In the genomic region with DNA sequence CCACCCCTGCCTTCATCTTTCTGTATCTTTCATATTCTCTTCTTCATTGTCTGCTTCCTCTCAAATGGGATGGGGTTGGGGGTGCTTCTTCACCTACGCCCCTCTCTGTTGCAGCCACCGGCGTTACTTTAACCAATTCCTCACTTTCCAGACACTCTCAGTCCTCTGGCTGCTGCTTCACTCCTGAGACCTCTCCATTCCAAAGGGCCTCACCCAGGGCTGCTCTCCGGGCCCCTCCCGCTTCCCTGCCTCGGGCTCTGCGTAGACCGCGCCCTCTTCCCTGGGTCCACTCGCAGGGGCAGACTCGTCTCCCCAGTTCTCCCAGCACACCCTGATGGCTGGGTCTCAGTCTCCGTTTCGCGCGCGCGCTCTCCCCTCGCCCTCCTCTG, we compare ENCODE assay signal across 8 cellular contexts. TPM values are rescaled to one million over a fixed set of nuclear protein-coding genes. Genes with fewer than 3 reads are reported as not detected.
DNase-seq lines count a peak whose midpoint lies in the region; ATAC-seq, FAIRE-seq and TF ChIP-seq lines count a peak whose summit lies in the region.

No MANE protein-coding gene starts in this region.

- TF ChIP-seq EP300 in HepG2 (IDR thresholded peaks at IDR 0.05; ENCODE audit: low read depth in 2 of 2, low read length in 2 of 2), result no peak
- no peak for TF ChIP-seq EP300 in HepG2 (CRISPR knock-in tag; IDR thresholded peaks at IDR 0.05; ENCODE audit: borderline replicate concordance)

- H3K27ac Mint-ChIP-seq in chondrocyte (ENCODE audit: unreplicated experiment), result peak overlapping the region; percentile 99

- H3K27me3 Mint-ChIP-seq in chondrocyte (ENCODE audit: low read depth), result no peaks in the 10 kb centered on the region

- peak overlapping the region; percentile 70 for H3K9ac ChIP-seq in HepG2 (ENCODE audit: insufficient read depth, low read depth, low read length)

- H3K4me1 ChIP-seq in HepG2 (ENCODE audit: insufficient read depth, low read length) (peaks cover 18% of the 10 kb centered on the region), thoracic aorta (ENCODE audit: control insufficient read depth in 1 of 2, low read depth in 2 of 2) (peaks cover 10 to 16% of the 10 kb centered on the region in 2 donors)

- peak; percentile 47 for DNase-seq in AG08395 (ENCODE audit: low spot score)
- peak; percentile 93 for DNase-seq in NCI-H69 (lab: John Stamatoyannopoulos, UW)
- DNase-seq in chondrocyte (ENCODE audit: low spot score), result no peak
- DNase-seq in HepG2 (ENCODE audit: low spot score), result no peak
- DNase-seq in thoracic aorta (ENCODE audit: low spot score), result no peak
- no peak for DNase-seq in stimulated activated CD4-positive, alpha-beta T cell treated with anti-CD3 and anti-CD28 coated beads, Interleukin-12 subunit alpha, Interleukin-12 subunit beta, amount 100 ng/mL, for 4 hours
- DNase-seq in RCC 7860 (ENCODE audit: low spot score), result no peak

- no peaks in the 10 kb centered on the region for H3K36me3 ChIP-seq in HepG2 (replicated peaks in 1 of 2; ENCODE audit: control insufficient read depth in 1 of 2, insufficient read depth in 2 of 2, low read length in 2 of 2)
- no peaks in the 10 kb centered on the region for H3K36me3 ChIP-seq in thoracic aorta

- no peak overlapping the region for H3K27ac ChIP-seq in HepG2 (ENCODE audit: extremely low read length, insufficient read depth, low read length)
- H3K27ac ChIP-seq in thoracic aorta, result peak overlapping the region; percentile 100

- no peak for TF ChIP-seq CTCF in chondrocyte (IDR thresholded peaks at IDR 0.05)
- no peak for TF ChIP-seq CTCF in HepG2 (CRISPR knock-in tag; IDR thresholded peaks at IDR 0.05)
- no peak for TF ChIP-seq CTCF in thoracic aorta (IDR thresholded peaks at IDR 0.05)

- H3K4me3 ChIP-seq in HepG2 (replicated peaks in 1 of 3; ENCODE audit: insufficient read depth in 1 of 3, low read depth in 2 of 3, low read length in 3 of 3) (peak overlapping the region; percentile 62 to 83 (median 78)), thoracic aorta (peak overlapping the region; percentile 97)

- FAIRE-seq in HepG2 (lab: Jason Lieb, UNC) (no peak), RCC 7860 (lab: Jason Lieb, UNC) (no peak)

- H4K20me1 ChIP-seq in HepG2 (ENCODE audit: insufficient read depth, low read length), result no peaks in the 10 kb centered on the region

- H3K4me2 ChIP-seq in HepG2 (ENCODE audit: low read depth, low read length), result peak overlapping the region; percentile 97

- H3K9me3 ChIP-seq in HepG2 (ENCODE audit: low read length) (no peaks in the 10 kb centered on the region), thoracic aorta (no peaks in the 10 kb centered on the region)

- no peaks in the 10 kb centered on the region for H3K36me3 Mint-ChIP-seq in chondrocyte (ENCODE audit: low read depth)

- CTCF ChIA-PET in HepG2 (lab: Yijun Ruan, JAX; ENCODE audit: low intra/inter-chr PET ratio, low total read pairs), result no interaction called here

- POLR2A ChIA-PET in HepG2 (lab: Yijun Ruan, JAX), result interaction anchor here (0.6 to 0.7 kb wide), 2 partner anchors 13 to 1308 kb away, joined by 3 to 5 read pairs; no protein-coding TSS in a partner anchor

- BruUV-seq in HepG2 (replicated peaks; lab: Mats Ljungman, UMichigan), result no TSS peak

- peaks cover 38% of the 10 kb centered on the region for H3K4me1 Mint-ChIP-seq in chondrocyte (ENCODE audit: low read depth)

- peak overlapping the region; percentile 87 for H3K4me3 Mint-ChIP-seq in chondrocyte (ENCODE audit: unreplicated experiment)

- H2AFZ ChIP-seq in HepG2 (ENCODE audit: low read length), result peak overlapping the region; percentile 77

- H3K9me3 Mint-ChIP-seq in chondrocyte (ENCODE audit: low read depth), result no peaks in the 10 kb centered on the region

- in situ Hi-C loops in HepG2 (cut with HindIII; ENCODE audit: extremely low pct_ligation_motif_present, low pct_unique_long_range_greater_than_20kb), result loop anchor here (10.0 kb wide), 1 partner anchor 76 kb away; no protein-coding TSS in a partner anchor

- ATAC-seq in GM19438 (IDR thresholded peaks at IDR 0.05; ENCODE audit: low read depth, unreplicated experiment), result peak; percentile 13
- peak; percentile 10 for ATAC-seq in HepG2
- ATAC-seq in thoracic aorta (ENCODE audit: insufficient number of reproducible peaks, low FRiP score, low read depth), result peak; percentile 18

- no peaks in the 10 kb centered on the region for H3K79me2 ChIP-seq in HepG2 (ENCODE audit: insufficient read depth, low read length)

- TF ChIP-seq RAD21 in HepG2 (CRISPR knock-in tag; IDR thresholded peaks at IDR 0.05), result no peak

- intact Hi-C loops in HepG2 (cut with micrococcal nuclease; ENCODE audit: unreplicated experiment), result no loop called here

- WGBS in HepG2 (ENCODE audit: low lambda C conversion rate), result 86% methylated on average over 18 of the region's 18 CpGs

- no peak for TF ChIP-seq POLR2A in HepG2 (IDR thresholded peaks at IDR 0.05; ENCODE audit: insufficient read depth in 1 of 2, low read depth in 2 of 2, low read length in 2 of 2)

- H3K27me3 ChIP-seq in HepG2 (ENCODE audit: control insufficient read depth in 1 of 2, insufficient read depth in 2 of 2, low read length in 2 of 2) (no peaks in the 10 kb centered on the region), thoracic aorta (replicated peaks; ENCODE audit: insufficient read depth) (no peaks in the 10 kb centered on the region)

TF ChIP-seq in HepG2, 621 proteins besides CTCF, POLR2A, EP300 and RAD21 (continues in another document):
- TF ChIP-seq ZNF737 (CRISPR knock-in tag; IDR thresholded peaks at IDR 0.05; ENCODE audit: borderline replicate concordance), result 0 out of 2 replicates have a peak, but pooled peaks have one; percentile 34
- 0 out of 2 replicates have a peak, but pooled peaks have one; percentile 6 for TF ChIP-seq ZNF230 (CRISPR knock-in tag; IDR thresholded peaks at IDR 0.05)
- TF ChIP-seq FOXP1 (IDR thresholded peaks at IDR 0.05), result no peak
- no peak for TF ChIP-seq FOXP1 (CRISPR knock-in tag; IDR thresholded peaks at IDR 0.05)
- TF ChIP-seq ZNF709 (CRISPR knock-in tag; IDR thresholded peaks at IDR 0.05), result peak; percentile 14; the same call in 1 of the 2 replicates
- no peak for TF ChIP-seq TCF12 (IDR thresholded peaks at IDR 0.05)
- no peak for TF ChIP-seq TCF12 (CRISPR knock-in tag; IDR thresholded peaks at IDR 0.05)
- TF ChIP-seq MYNN (CRISPR knock-in tag; IDR thresholded peaks at IDR 0.05; ENCODE audit: low read depth), result no peak
- TF ChIP-seq ZNF761 (CRISPR knock-in tag; conservative IDR thresholded peaks at IDR 0.05), result 0 out of 2 replicates have a peak, but pooled peaks have one; percentile 2

RNA-seq across cellular contexts. Expression of gene SERPINB8, which starts 0.9 kb away (rescaled TPM):
- total RNA-seq in chondrocyte (10.2 to 13.6 TPM (median 12.0 TPM) in 3 replicates), HepG2 (2016; rRNA removed; fragmentation: Illumina TruSeq; extraction: Trizol) (2.2 and 2.6 TPM in 2 replicates), thoracic aorta (10 to 100 TPM; 10.3 to 28.4 TPM)
- 0.30 and 0.44 TPM in 2 replicates for total RNA-seq in HepG2 (2016; cell fraction: cytosol; rRNA removed; fragmentation: Illumina TruSeq; extraction: Trizol; ENCODE audit: low read depth)
- 0.97 and 3.1 TPM in 2 replicates for total RNA-seq in HepG2 (2016; cell fraction: insoluble cytoplasmic fraction; rRNA removed; fragmentation: Illumina TruSeq; extraction: Trizol)
- 0.40 and 0.52 TPM in 2 replicates for total RNA-seq in HepG2 (2016; cell fraction: membrane; rRNA removed; fragmentation: Illumina TruSeq; extraction: Trizol)
- 1.2 and 1.3 TPM in 2 replicates for total RNA-seq in HepG2 (2016; cell fraction: nucleus; rRNA removed; fragmentation: Illumina TruSeq; extraction: Trizol)
- 0.84 and 0.95 TPM in 2 replicates for polyA plus RNA-seq in HepG2 (2011; rRNA removed)
- polyA plus RNA-seq in HepG2 (2011; cell fraction: cytosol; rRNA removed), result 0.55 and 0.72 TPM in 2 replicates
- 0.82 and 1.1 TPM in 2 replicates for polyA plus RNA-seq in HepG2 (2011; cell fraction: nucleus; rRNA removed)
- 0.48 and 1.1 TPM in 2 replicates for polyA plus RNA-seq in HepG2 (2012)
- 0.11 and 0.25 TPM in 2 replicates for polyA plus RNA-seq in HepG2 (2016; cell fraction: cytosol; fragmentation: Illumina TruSeq; extraction: Trizol; ENCODE audit: low read depth)
- 1.8 TPM in 2 replicates for polyA plus RNA-seq in HepG2 (2016; cell fraction: insoluble cytoplasmic fraction; fragmentation: Illumina TruSeq; extraction: Trizol; ENCODE audit: low read depth)
- 0.27 and 0.29 TPM in 2 replicates for polyA plus RNA-seq in HepG2 (2016; cell fraction: membrane; fragmentation: Illumina TruSeq; extraction: Trizol; ENCODE audit: low read depth)
- 0.55 and 0.77 TPM in 2 replicates for polyA plus RNA-seq in HepG2 (2016; cell fraction: nucleus; fragmentation: Illumina TruSeq; extraction: Trizol; ENCODE audit: insufficient read depth, low read depth)
- 0.72 and 9.3 TPM in 2 replicates for polyA minus RNA-seq in HepG2 (2011; rRNA and poly(A)+ RNA removed; ENCODE audit: low replicate concordance)
- 0.62 and 1.2 TPM in 2 replicates for polyA minus RNA-seq in HepG2 (2011; cell fraction: cytosol; rRNA and poly(A)+ RNA removed)
- polyA minus RNA-seq in HepG2 (2011; cell fraction: nucleus; rRNA and poly(A)+ RNA removed), result 3.0 TPM in 2 replicates

RNA-seq across cellular contexts. Expression of gene HMSD, which starts 21.7 kb away (rescaled TPM):
- total RNA-seq in chondrocyte (not detected in 3 replicates), HepG2 (2016; rRNA removed; fragmentation: Illumina TruSeq; extraction: Trizol) (not detected in 2 replicates), thoracic aorta (not detected)
- not detected in 2 replicates for total RNA-seq in HepG2 (2016; cell fraction: cytosol; rRNA removed; fragmentation: Illumina TruSeq; extraction: Trizol; ENCODE audit: low read depth)
- total RNA-seq in HepG2 (2016; cell fraction: insoluble cytoplasmic fraction; rRNA removed; fragmentation: Illumina TruSeq; extraction: Trizol), result not detected in 2 replicates
- total RNA-seq in HepG2 (2016; cell fraction: membrane; rRNA removed; fragmentation: Illumina TruSeq; extraction: Trizol), result not detected in 2 replicates
- not detected in 2 replicates for total RNA-seq in HepG2 (2016; cell fraction: nucleus; rRNA removed; fragmentation: Illumina TruSeq; extraction: Trizol)
- polyA plus RNA-seq in HepG2 (2011; rRNA removed), result not detected in 2 replicates
- polyA plus RNA-seq in HepG2 (2011; cell fraction: cytosol; rRNA removed), result not detected in 2 replicates
- polyA plus RNA-seq in HepG2 (2011; cell fraction: nucleus; rRNA removed), result not detected in 2 replicates
- polyA plus RNA-seq in HepG2 (2012), result not detected in 2 replicates
- not detected in 2 replicates for polyA plus RNA-seq in HepG2 (2016; cell fraction: cytosol; fragmentation: Illumina TruSeq; extraction: Trizol; ENCODE audit: low read depth)
- polyA plus RNA-seq in HepG2 (2016; cell fraction: insoluble cytoplasmic fraction; fragmentation: Illumina TruSeq; extraction: Trizol; ENCODE audit: low read depth), result not detected in 2 replicates
- polyA plus RNA-seq in HepG2 (2016; cell fraction: membrane; fragmentation: Illumina TruSeq; extraction: Trizol; ENCODE audit: low read depth), result not detected in 2 replicates
- not detected in 2 replicates for polyA plus RNA-seq in HepG2 (2016; cell fraction: nucleus; fragmentation: Illumina TruSeq; extraction: Trizol; ENCODE audit: insufficient read depth, low read depth)
- not detected in 2 replicates for polyA minus RNA-seq in HepG2 (2011; rRNA and poly(A)+ RNA removed; ENCODE audit: low replicate concordance)
- polyA minus RNA-seq in HepG2 (2011; cell fraction: cytosol; rRNA and poly(A)+ RNA removed), result not detected in 2 replicates
- polyA minus RNA-seq in HepG2 (2011; cell fraction: nucleus; rRNA and poly(A)+ RNA removed), result not detected in 2 replicates

Comparison
In these comparisons a context has a peak if more than half of its experiments do, and no peak if none do; other contexts are left out.
1. DNase-seq: peak in AG08395 (single experiment) and NCI-H69 (single experiment); none in chondrocyte (single experiment), HepG2 (single experiment), thoracic aorta (single experiment), stimulated activated CD4-positive, alpha-beta T cell treated with anti-CD3 and anti-CD28 coated beads, Interleukin-12 subunit alpha, Interleukin-12 subunit beta, amount 100 ng/mL, for 4 hours (single experiment) and RCC 7860 (single experiment).
2. Peak in every context shown above with its lines, with median percentiles within 50 percentile points of each other: ATAC-seq.